In the genomic region with DNA sequence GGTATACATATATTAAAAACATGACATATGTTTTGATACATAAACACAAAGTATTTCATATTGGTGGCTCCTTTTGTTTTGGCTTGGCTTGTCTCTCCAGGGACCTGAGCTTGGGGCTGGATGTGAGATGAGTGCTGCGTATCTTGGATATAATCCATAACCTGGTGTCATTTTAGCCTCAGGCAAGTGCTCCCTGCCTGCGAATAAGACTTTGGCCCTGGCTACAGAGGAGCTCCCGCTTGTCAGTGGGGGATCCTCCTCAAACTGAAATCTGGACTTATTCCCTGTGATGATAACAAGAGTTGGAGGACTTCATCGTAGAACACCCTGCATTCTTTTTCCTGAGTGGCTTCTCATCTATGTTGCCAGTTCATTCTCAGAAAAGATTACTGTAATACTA, we compare ENCODE assay signal across 20 cellular contexts.
DNase-seq lines count a peak whose midpoint lies in the region; ATAC-seq lines count a peak whose summit lies in the region.
"Had no signal": no experiment of that assay in that cellular context is flagged by ENCODE, and none has a peak within 500 bp of the region (broad histone marks: within the 10 kb centered on the region; RNA-seq: fewer than 3 reads in every experiment).

No MANE protein-coding gene starts in this region.

- DNase-seq in DMS79 treated with DMSO at 0.1 percent for 48 hours (lab: John Stamatoyannopoulos, UW) (peak; percentile 8), DMS79 (lab: John Stamatoyannopoulos, UW) (no peak), Right ventricle myocardium inferior (ENCODE audit: missing footprints) (no peak), right cardiac atrium (no peak), NCI-H69 (lab: John Stamatoyannopoulos, UW) (peak; percentile 82), sciatic nerve (ENCODE audit: low spot score) (no peak), GM03348 (ENCODE audit: low spot score) (no peak)
- DNase-seq: ACHN; C1 segment of cervical spinal cord; CD8-positive, alpha-beta T cell; DMS153; EL; GF-D8; Karpas-422; NCI-H1436 treated with DMSO at 0.1 percent for 48 hours; NCI-H2029 treated with DMSO at 0.1 percent for 48 hours; NCI-H2227 treated with DMSO at 0.1 percent for 48 hours; NCI-H524 treated with DMSO at 0.1 percent for 48 hours had no signal

- H3K4me1 ChIP-seq in right cardiac atrium (ENCODE audit: control insufficient read depth, insufficient read depth, low read length), result no peaks in the 10 kb centered on the region

- peak; percentile 64 for ATAC-seq in Right ventricle myocardium inferior
- ATAC-seq in right cardiac atrium, result no peak
- ATAC-seq in sciatic nerve, result peak; percentile 34
- ATAC-seq in HG02759 (IDR thresholded peaks at IDR 0.05; ENCODE audit: unreplicated experiment), result no peak
- ATAC-seq: CD8-positive, alpha-beta T cell had no signal

- intact Hi-C loops in Right ventricle myocardium inferior (cut with DNase I) (no loop called here), right cardiac atrium (cut with DNase I) (no loop called here), sciatic nerve (cut with DNase I) (no loop called here)

- no peak overlapping the region for H3K4me3 ChIP-seq in right cardiac atrium (ENCODE audit: low read length)

- H3K9me3 ChIP-seq in right cardiac atrium (ENCODE audit: control insufficient read depth, low read length), result no peaks in the 10 kb centered on the region

- no peak overlapping the region for H3K27ac ChIP-seq in right cardiac atrium (ENCODE audit: low read length)
- H3K27ac ChIP-seq: 22Rv1 had no signal

- WGBS in right cardiac atrium, result 62% methylated on average over 4 of the region's 4 CpGs

- no peaks in the 10 kb centered on the region for H3K27me3 ChIP-seq in right cardiac atrium (ENCODE audit: control insufficient read depth, insufficient read depth)

Comparison
In these comparisons a context has a peak if more than half of its experiments do, and no peak if none do; other contexts are left out.
1. DNase-seq: peak in DMS79 treated with DMSO at 0.1 percent for 48 hours (single experiment) and NCI-H69 (single experiment); none in DMS79 (single experiment), Right ventricle myocardium inferior (single experiment), right cardiac atrium (0 of 3), sciatic nerve (single experiment) and GM03348 (single experiment).
2. ATAC-seq: peak in Right ventricle myocardium inferior (single experiment) and sciatic nerve (single experiment); none in right cardiac atrium (0 of 2) and HG02759 (single experiment).